ENCODE assay signal across 8 cellular contexts in the genomic region with DNA sequence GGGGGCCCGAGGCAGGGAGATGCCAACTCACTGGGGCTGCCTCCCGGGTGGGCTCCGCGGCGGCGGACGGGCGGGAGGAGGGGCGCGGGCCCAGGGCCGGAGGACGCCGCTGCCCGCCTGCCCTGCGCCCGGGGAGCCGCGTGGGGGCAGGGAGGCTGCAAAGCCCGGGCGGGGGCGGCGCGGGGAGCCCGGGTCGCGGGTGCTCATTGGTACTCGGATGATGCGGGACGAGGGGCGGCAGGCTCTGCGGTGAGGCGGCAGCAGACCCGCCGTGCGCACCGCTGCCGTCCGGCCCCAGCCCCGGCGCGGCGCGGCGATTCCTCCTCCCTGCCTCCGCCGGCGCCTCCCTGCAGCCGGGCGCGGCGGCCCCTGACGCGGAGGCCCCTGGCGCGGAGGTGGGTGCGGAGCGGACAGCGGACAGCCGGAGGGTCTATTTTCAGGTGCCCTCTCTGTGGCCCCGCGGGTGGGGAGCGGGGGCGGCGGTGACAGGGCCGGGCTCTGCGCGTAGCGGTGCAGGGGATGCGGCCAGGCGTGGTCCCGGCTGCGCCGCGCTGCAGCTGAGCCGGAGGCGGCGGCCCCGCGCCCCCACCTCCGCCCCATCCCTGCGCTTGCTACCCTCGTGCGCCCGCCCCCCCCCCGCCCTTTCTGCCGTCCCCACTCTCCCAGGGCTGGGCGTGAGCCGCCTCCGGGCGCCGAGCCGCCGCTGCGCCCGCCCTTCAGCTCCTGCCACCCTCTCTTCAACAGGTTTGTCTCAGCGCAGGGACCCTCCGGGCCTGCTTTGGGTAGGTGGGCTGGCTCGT.
A peak's percentile ranks its signal among the peaks of the same experiment; 100 is the strongest.
DNase-seq lines count a peak whose midpoint lies in the region; ATAC-seq lines count a peak whose summit lies in the region.

No MANE protein-coding gene starts in this region.

- DNase-seq in activated T-cell treated with anti-CD3 and anti-CD28 coated beads for 48 hours (ENCODE audit: low read depth) (peak; percentile 12), activated T-cell treated with anti-CD3 and anti-CD28 coated beads for 4 hours (no peak), SHP77 (lab: John Stamatoyannopoulos, UW) (peak; percentile 61 to 80), cerebellar cortex (ENCODE audit: low spot score) (peak; percentile 36), kidney tubule cell (ENCODE audit: low spot score) (peak; percentile 51), NOMO-1 treated with dmso at 0.1 percent for 144 hours (lab: John Stamatoyannopoulos, UW; ENCODE audit: unreplicated experiment) (no peak)
- peak; percentile 11 for DNase-seq in stimulated activated naive CD8-positive, alpha-beta T cell treated with anti-CD3 and anti-CD28 coated beads, Interleukin-15, Interleukin-2, amounts not matched to agents 100 U/mL and 50 U/mL, for 24 hours

- peak; percentile 44 for ATAC-seq in HG03175 (IDR thresholded peaks at IDR 0.05; ENCODE audit: unreplicated experiment)
- no peak for ATAC-seq in stimulated activated naive CD8-positive, alpha-beta T cell treated with anti-CD3 and anti-CD28 coated beads, Interleukin-15, Interleukin-2, amounts not matched to agents 100 U/mL and 50 U/mL, for 24 hours

Comparison
In these comparisons a context has a peak if more than half of its experiments do, and no peak if none do; other contexts are left out.
1. DNase-seq: peak in activated T-cell treated with anti-CD3 and anti-CD28 coated beads for 48 hours (single experiment), SHP77 (2 of 2), cerebellar cortex (single experiment), kidney tubule cell (single experiment) and stimulated activated naive CD8-positive, alpha-beta T cell treated with anti-CD3 and anti-CD28 coated beads, Interleukin-15, Interleukin-2, amounts not matched to agents 100 U/mL and 50 U/mL, for 24 hours (single experiment); none in activated T-cell treated with anti-CD3 and anti-CD28 coated beads for 4 hours (single experiment) and NOMO-1 treated with dmso at 0.1 percent for 144 hours (single experiment).